ENCODE assay signal across 14 cellular contexts in the genomic region with DNA sequence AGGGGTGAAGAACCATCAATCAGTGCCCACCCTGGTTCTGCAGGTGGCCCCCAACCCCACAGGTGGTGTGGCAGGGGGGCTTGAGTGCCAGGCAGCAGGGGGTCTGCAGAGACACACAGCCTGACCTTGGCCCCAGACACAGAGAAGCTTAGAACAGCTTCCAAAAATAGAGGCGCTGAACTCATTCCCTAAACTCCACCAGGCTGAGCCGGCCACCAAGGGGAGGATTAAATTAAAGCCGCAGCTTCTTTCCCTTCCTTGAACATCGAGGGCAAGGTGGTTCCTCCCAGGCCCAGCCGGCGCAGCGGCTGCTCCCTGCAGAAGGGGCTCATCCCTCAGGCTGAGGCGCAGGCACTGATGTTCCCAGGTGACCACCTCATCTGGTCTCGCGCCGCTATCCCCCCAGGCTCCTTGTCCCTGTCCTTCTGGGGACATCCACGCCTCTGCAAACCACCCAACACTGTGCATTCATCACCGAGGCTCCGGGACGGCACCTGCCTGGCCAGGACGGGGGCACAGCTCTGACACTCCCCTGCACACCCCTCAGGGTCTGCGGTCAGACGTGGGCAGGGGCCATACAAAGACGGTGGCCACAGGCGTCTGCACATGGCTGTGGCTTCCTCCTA. TPM values are rescaled to one million over a fixed set of nuclear protein-coding genes. Genes with fewer than 3 reads are reported as not detected.
DNase-seq lines count a peak whose midpoint lies in the region; ATAC-seq and TF ChIP-seq lines count a peak whose summit lies in the region.
"Had no signal": no experiment of that assay in that cellular context is flagged by ENCODE, and none has a peak within 500 bp of the region (broad histone marks: within the 10 kb centered on the region; RNA-seq: fewer than 3 reads in every experiment).

No MANE protein-coding gene starts in this region.

- CTCF ChIA-PET in HEK293 (lab: Yijun Ruan, JAX), result no interaction called here

- no peak for TF ChIP-seq CTCF in HEK293 (tag by site-specific recombination; IDR thresholded peaks at IDR 0.05)
- no peak for TF ChIP-seq CTCF in lower lobe of right lung (IDR thresholded peaks at IDR 0.05)
- TF ChIP-seq CTCF in testis (IDR thresholded peaks at IDR 0.05), result no peak

- no peak for DNase-seq in CD4-positive, CD25-positive, alpha-beta regulatory T cell
- no peak for DNase-seq in central memory CD8-positive, alpha-beta T cell (ENCODE audit: low spot score in 2 of 2)
- DNase-seq in lower lobe of right lung, result no peak
- no peak for DNase-seq in activated gamma-delta T cell treated with Interleukin-2 at 50 U/mL for 16 hours
- DNase-seq in testis, result no peak
- DNase-seq in DMS53 (lab: John Stamatoyannopoulos, UW), result no peak
- DNase-seq: activated CD4-positive, alpha-beta T cell treated with anti-CD3 and anti-CD28 coated beads, Interleukin-2, amount 50 U/mL, for 48 hours; COR-L47; effector memory CD4-positive, alpha-beta T cell; islet precursor cell; NCI-H2081 treated with DMSO at 0.1 percent for 48 hours had no signal

- no peak overlapping the region for H3K27ac ChIP-seq in CD4-positive, CD25-positive, alpha-beta regulatory T cell (ENCODE audit: insufficient read depth, low read length, poor library complexity, severe bottlenecking)
- H3K27ac ChIP-seq in HEK293 (ENCODE audit: extremely low read depth, low read depth, low read length), result no peak overlapping the region
- H3K27ac ChIP-seq in lower lobe of right lung, result no peak overlapping the region
- H3K27ac ChIP-seq in testis, result no peak overlapping the region

- H3K4me3 ChIP-seq in CD4-positive, CD25-positive, alpha-beta regulatory T cell (ENCODE audit: low read depth, low read length), result no peak overlapping the region
- H3K4me3 ChIP-seq in HEK293 (ENCODE audit: low read depth, low read length), result no peak overlapping the region
- no peak overlapping the region for H3K4me3 ChIP-seq in lower lobe of right lung
- no peak overlapping the region for H3K4me3 ChIP-seq in testis

- intact Hi-C loops in lower lobe of right lung (cut with DNase I), result no loop called here
- intact Hi-C loops in testis (cut with DNase I; ENCODE audit: low total_unique reads), result no loop called here

- 75 to 77% methylated on average over 20 of the region's 20 CpGs for WGBS in testis, 2 donors

- no peak for TF ChIP-seq POLR2A in testis (IDR thresholded peaks at IDR 0.05)

- H3K36me3 ChIP-seq in CD4-positive, CD25-positive, alpha-beta regulatory T cell (ENCODE audit: control insufficient read depth, insufficient read depth, low read length), result peaks cover 16% of the 10 kb centered on the region
- H3K36me3 ChIP-seq in HEK293 (ENCODE audit: control insufficient read depth in 2 of 2, insufficient read depth in 1 of 2, low read length in 2 of 2), result peaks cover 0 to 25% of the 10 kb centered on the region in 2 experiments; a peak in 1 of 3 replicates
- peaks cover 22% of the 10 kb centered on the region for H3K36me3 ChIP-seq in lower lobe of right lung
- H3K36me3 ChIP-seq in testis (ENCODE audit: low read depth, missing control alignments), result no peaks in the 10 kb centered on the region

- no peaks in the 10 kb centered on the region for H3K4me1 ChIP-seq in CD4-positive, CD25-positive, alpha-beta regulatory T cell (ENCODE audit: control insufficient read depth, insufficient read depth, low read length, poor library complexity, severe bottlenecking)
- H3K4me1 ChIP-seq in HEK293 (ENCODE audit: control insufficient read depth, insufficient read depth, low read length), result no peaks in the 10 kb centered on the region
- no peaks in the 10 kb centered on the region for H3K4me1 ChIP-seq in lower lobe of right lung
- no peaks in the 10 kb centered on the region for H3K4me1 ChIP-seq in testis

- no peaks in the 10 kb centered on the region for H3K9me3 Mint-ChIP-seq in CD4-positive, CD25-positive, alpha-beta regulatory T cell
- H3K9me3 Mint-ChIP-seq in central memory CD8-positive, alpha-beta T cell, result no peaks in the 10 kb centered on the region
- H3K9me3 Mint-ChIP-seq: neural crest cell had no signal

- H3K9me3 ChIP-seq in CD4-positive, CD25-positive, alpha-beta regulatory T cell (ENCODE audit: control insufficient read depth in 2 of 2, low read length in 2 of 2), result no peaks in the 10 kb centered on the region
- H3K9me3 ChIP-seq in HEK293 (ENCODE audit: control insufficient read depth, insufficient read depth, low read depth, low read length), result no peaks in the 10 kb centered on the region
- no peaks in the 10 kb centered on the region for H3K9me3 ChIP-seq in lower lobe of right lung
- H3K9me3 ChIP-seq in testis, result no peaks in the 10 kb centered on the region

- H3K27me3 ChIP-seq in CD4-positive, CD25-positive, alpha-beta regulatory T cell (ENCODE audit: control insufficient read depth, insufficient read depth, low read length), result no peaks in the 10 kb centered on the region
- no peaks in the 10 kb centered on the region for H3K27me3 ChIP-seq in lower lobe of right lung (ENCODE audit: low read depth)
- no peaks in the 10 kb centered on the region for H3K27me3 ChIP-seq in testis

- H3K4me1 Mint-ChIP-seq in CD4-positive, CD25-positive, alpha-beta regulatory T cell, result peaks cover 0 to 2% (median 0%) of the 10 kb centered on the region in 4 donors
- peaks cover 5% of the 10 kb centered on the region for H3K4me1 Mint-ChIP-seq in central memory CD8-positive, alpha-beta T cell
- H3K4me1 Mint-ChIP-seq: neural crest cell had no signal

- H3K36me3 Mint-ChIP-seq in CD4-positive, CD25-positive, alpha-beta regulatory T cell, result peaks cover 14% of the 10 kb centered on the region
- peaks cover 16% of the 10 kb centered on the region for H3K36me3 Mint-ChIP-seq in central memory CD8-positive, alpha-beta T cell (ENCODE audit: insufficient read depth)

- no peaks in the 10 kb centered on the region for H3K27me3 Mint-ChIP-seq in CD4-positive, CD25-positive, alpha-beta regulatory T cell
- H3K27me3 Mint-ChIP-seq in central memory CD8-positive, alpha-beta T cell, result no peaks in the 10 kb centered on the region

- peak; percentile 22 to 28 for ATAC-seq in CD4-positive, CD25-positive, alpha-beta regulatory T cell (ENCODE audit: low read depth in 2 of 2)
- no peak for ATAC-seq in central memory CD8-positive, alpha-beta T cell (replicated peaks; ENCODE audit: extremely low read depth, poor library complexity, severe bottlenecking)
- ATAC-seq in lower lobe of right lung (peak; percentile 9 to 22), GM18873 (IDR thresholded peaks at IDR 0.05; ENCODE audit: low FRiP score, unreplicated experiment) (no peak)

- H3K4me3 Mint-ChIP-seq in CD4-positive, CD25-positive, alpha-beta regulatory T cell, result no peak overlapping the region
- H3K4me3 Mint-ChIP-seq in central memory CD8-positive, alpha-beta T cell, result no peak overlapping the region
- H3K4me3 Mint-ChIP-seq: neural crest cell had no signal

- H3K27ac Mint-ChIP-seq in CD4-positive, CD25-positive, alpha-beta regulatory T cell, result peak overlapping the region in 1 of 3 donors; percentile 43
- peak overlapping the region; percentile 16 for H3K27ac Mint-ChIP-seq in central memory CD8-positive, alpha-beta T cell (ENCODE audit: low read depth)

- POLR2A ChIA-PET in HEK293 (lab: Yijun Ruan, JAX), result no interaction called here

TF ChIP-seq in HEK293, 187 proteins besides CTCF, POLR2A, EP300 and RAD21:
- TF ChIP-seq, protein P1, sequence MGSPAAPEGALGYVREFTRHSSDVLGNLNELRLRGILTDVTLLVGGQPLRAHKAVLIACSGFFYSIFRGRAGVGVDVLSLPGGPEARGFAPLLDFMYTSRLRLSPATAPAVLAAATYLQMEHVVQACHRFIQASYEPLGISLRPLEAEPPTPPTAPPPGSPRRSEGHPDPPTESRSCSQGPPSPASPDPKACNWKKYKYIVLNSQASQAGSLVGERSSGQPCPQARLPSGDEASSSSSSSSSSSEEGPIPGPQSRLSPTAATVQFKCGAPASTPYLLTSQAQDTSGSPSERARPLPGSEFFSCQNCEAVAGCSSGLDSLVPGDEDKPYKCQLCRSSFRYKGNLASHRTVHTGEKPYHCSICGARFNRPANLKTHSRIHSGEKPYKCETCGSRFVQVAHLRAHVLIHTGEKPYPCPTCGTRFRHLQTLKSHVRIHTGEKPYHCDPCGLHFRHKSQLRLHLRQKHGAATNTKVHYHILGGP (tag by site-specific recombination; IDR thresholded peaks at IDR 0.05), result no peak
- peak; percentile 35; the same call in 1 of the 2 replicates for TF ChIP-seq GLIS2 (tag by site-specific recombination; IDR thresholded peaks at IDR 0.05)
- peak; percentile 77 for TF ChIP-seq ZIC2 (tag by site-specific recombination; IDR thresholded peaks at IDR 0.05)
- TF ChIP-seq ZNF391 (tag by site-specific recombination; IDR thresholded peaks at IDR 0.05; ENCODE audit: borderline replicate concordance, low read depth), result no peak

RNA-seq across cellular contexts. Expression of gene LAMP1, which starts 30.8 kb away (rescaled TPM):
- 86.9 TPM for total RNA-seq in CD4-positive, CD25-positive, alpha-beta regulatory T cell
- polyA plus RNA-seq in CD4-positive, CD25-positive, alpha-beta regulatory T cell, result 10 to 100 TPM; 19.3 to 25.9 (median 22.3) TPM
- total RNA-seq in lower lobe of right lung, result 353 TPM
- total RNA-seq in testis, result 100 to 1,000 TPM; 177 to 231 TPM
- polyA plus RNA-seq in testis (ENCODE audit: insufficient read depth, low read depth, low replicate concordance), result 254 TPM

RNA-seq across cellular contexts. Expression of gene GRTP1, which starts 36.1 kb away (rescaled TPM):
- not detected for total RNA-seq in CD4-positive, CD25-positive, alpha-beta regulatory T cell
- under 1 TPM in 3 of 4 donors, not detected in 1; 0.29 to 0.52 (median 0.44) TPM for polyA plus RNA-seq in CD4-positive, CD25-positive, alpha-beta regulatory T cell
- 4.2 TPM for total RNA-seq in lower lobe of right lung
- 10 to 100 TPM; 19.1 to 25.7 TPM for total RNA-seq in testis
- 18.7 TPM for polyA plus RNA-seq in testis (ENCODE audit: insufficient read depth, low read depth, low replicate concordance)

Comparison
In these comparisons a context has a peak if more than half of its experiments do, and no peak if none do; other contexts are left out.
1. ATAC-seq: peak in CD4-positive, CD25-positive, alpha-beta regulatory T cell (2 of 2) and lower lobe of right lung (2 of 2); none in central memory CD8-positive, alpha-beta T cell (single experiment) and GM18873 (single experiment).